11 cellular contexts compared by ENCODE assay signal in genomic region chr11:65489706-65490310, GRCh38. TPM values are rescaled to one million over a fixed set of nuclear protein-coding genes. Genes with fewer than 3 reads are reported as not detected.
DNase-seq lines count a peak whose midpoint lies in the region; ATAC-seq and TF ChIP-seq lines count a peak whose summit lies in the region.
"Had no signal": no experiment of that assay in that cellular context is flagged by ENCODE, and none has a peak within 500 bp of the region (broad histone marks: within the 10 kb centered on the region; RNA-seq: fewer than 3 reads in every experiment).

No MANE protein-coding gene starts in this region.

- H3K9ac ChIP-seq in duodenal mucosa (ENCODE audit: low read depth in 1 of 2, low read length in 2 of 2), result peak overlapping the region; percentile 16 to 69
- H3K9ac ChIP-seq in mucosa of stomach (ENCODE audit: low read length), result peak overlapping the region; percentile 38

- H3K4me1 ChIP-seq in duodenal mucosa (ENCODE audit: control insufficient read depth in 1 of 2, insufficient read depth in 2 of 2, low read length in 2 of 2), result peaks cover 65 to 70% of the 10 kb centered on the region in 2 donors
- H3K4me1 ChIP-seq in mucosa of stomach (ENCODE audit: control insufficient read depth, insufficient read depth, low read length), result peaks cover 94% of the 10 kb centered on the region
- H3K4me1 ChIP-seq in upper lobe of right lung, result peaks cover 89% of the 10 kb centered on the region

- intact Hi-C loops in upper lobe of right lung (cut with DNase I), result no loop called here

- DNase-seq in activated effector memory CD4-positive, alpha-beta T cell treated with anti-CD3 and anti-CD28 coated beads, Interleukin-2, amount 50 U/mL, for 16 hours, result peak; percentile 30
- no peak for DNase-seq in activated effector memory CD4-positive, alpha-beta T cell treated with Interleukin-2 at 50 U/mL for 16 hours
- DNase-seq in upper lobe of right lung, result peak; percentile 53
- DNase-seq in activated CD4-positive, alpha-beta T cell treated with anti-CD3 and anti-CD28 coated beads, Interleukin-2, amount 50 U/mL, for 48 hours, result no peak
- DNase-seq in NCI-H1105 treated with DMSO at 0.1 percent for 48 hours (lab: John Stamatoyannopoulos, UW), result no peak
- DNase-seq: activated T-cell treated with anti-CD3 and anti-CD28 coated beads, Interleukin-2, amount 50 U/mL, for 24 hours; BE2C; NCI-H2029 treated with DMSO at 0.1 percent for 48 hours had no signal

- no peaks in the 10 kb centered on the region for H3K27me3 ChIP-seq in duodenal mucosa (ENCODE audit: control insufficient read depth in 1 of 2, insufficient read depth in 2 of 2, low read length in 2 of 2)
- H3K27me3 ChIP-seq in mucosa of stomach (ENCODE audit: control insufficient read depth, insufficient read depth, low read length), result no peaks in the 10 kb centered on the region
- no peaks in the 10 kb centered on the region for H3K27me3 ChIP-seq in upper lobe of right lung
- H3K27me3 ChIP-seq: BE2C had no signal

- TF ChIP-seq CTCF in upper lobe of right lung (IDR thresholded peaks at IDR 0.05), result no peak

- H3K36me3 ChIP-seq in duodenal mucosa (ENCODE audit: control insufficient read depth in 1 of 2, insufficient read depth in 2 of 2, low read length in 2 of 2) (no peaks in the 10 kb centered on the region), mucosa of stomach (ENCODE audit: control insufficient read depth, insufficient read depth, low read length) (no peaks in the 10 kb centered on the region), upper lobe of right lung (no peaks in the 10 kb centered on the region)
- H3K36me3 ChIP-seq: BE2C had no signal

- H3K4me3 ChIP-seq in duodenal mucosa (ENCODE audit: low read depth in 1 of 2, low read length in 2 of 2) (no peak overlapping the region), mucosa of stomach (ENCODE audit: low read length) (no peak overlapping the region), upper lobe of right lung (no peak overlapping the region)

- ATAC-seq in upper lobe of right lung (no peak), HG03196 (IDR thresholded peaks at IDR 0.05; ENCODE audit: unreplicated experiment) (no peak)

- H3K27ac ChIP-seq in duodenal mucosa (ENCODE audit: low read depth, low read length) (peak overlapping the region; percentile 85), upper lobe of right lung (peak overlapping the region; percentile 100)

- no peaks in the 10 kb centered on the region for H3K9me3 ChIP-seq in duodenal mucosa (ENCODE audit: control insufficient read depth in 1 of 2, low read length in 2 of 2)
- no peaks in the 10 kb centered on the region for H3K9me3 ChIP-seq in mucosa of stomach (ENCODE audit: control insufficient read depth, low read length)
- no peaks in the 10 kb centered on the region for H3K9me3 ChIP-seq in upper lobe of right lung
- H3K9me3 ChIP-seq: BE2C had no signal

RNA-seq across cellular contexts. Expression of gene MALAT1, which starts 9.0 kb away (rescaled TPM):
- total RNA-seq in upper lobe of right lung, result 11,917 TPM

RNA-seq across cellular contexts. Expression of gene SCYL1, which starts 35.1 kb away (rescaled TPM):
- 74.4 TPM for total RNA-seq in upper lobe of right lung

Comparison
In these comparisons a context has a peak if more than half of its experiments do, and no peak if none do; other contexts are left out.
1. DNase-seq: peak in activated effector memory CD4-positive, alpha-beta T cell treated with anti-CD3 and anti-CD28 coated beads, Interleukin-2, amount 50 U/mL, for 16 hours (single experiment) and upper lobe of right lung (single experiment); none in activated effector memory CD4-positive, alpha-beta T cell treated with Interleukin-2 at 50 U/mL for 16 hours (single experiment), activated CD4-positive, alpha-beta T cell treated with anti-CD3 and anti-CD28 coated beads, Interleukin-2, amount 50 U/mL, for 48 hours (0 of 2) and NCI-H1105 treated with DMSO at 0.1 percent for 48 hours (single experiment).